In the genomic region with DNA sequence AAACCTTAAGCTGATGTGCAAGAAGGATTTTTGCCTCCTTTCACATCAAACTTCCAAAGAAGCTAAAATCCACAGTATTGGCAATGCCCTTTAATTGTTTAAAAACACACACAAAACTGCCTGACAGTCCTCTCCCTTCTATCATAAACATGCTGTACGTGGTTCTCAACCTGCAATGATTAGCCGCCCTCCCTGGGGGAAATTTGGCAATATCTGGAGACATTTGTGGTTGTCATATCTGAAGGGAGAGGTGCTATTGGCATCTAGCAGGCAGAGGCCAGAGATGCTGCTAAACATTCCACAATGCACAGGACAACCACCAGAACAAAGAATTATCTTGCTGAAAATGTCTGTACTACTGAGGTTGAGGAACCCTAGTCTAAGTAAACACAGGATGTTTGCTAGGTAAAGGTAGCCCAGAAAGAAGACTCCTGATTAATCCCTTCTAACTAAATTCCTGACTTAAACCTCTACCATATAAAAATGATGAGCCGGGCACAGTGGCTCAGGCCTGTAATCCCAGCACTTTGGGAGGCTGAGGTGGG, we compare ENCODE assay signal across 2 cellular contexts.
TF ChIP-seq lines count a peak whose summit lies in the region.

No MANE protein-coding gene starts in this region.

TF ChIP-seq in SK-N-SH, 30 proteins besides CTCF, POLR2A, EP300 and RAD21:
- TF ChIP-seq, protein P1, sequence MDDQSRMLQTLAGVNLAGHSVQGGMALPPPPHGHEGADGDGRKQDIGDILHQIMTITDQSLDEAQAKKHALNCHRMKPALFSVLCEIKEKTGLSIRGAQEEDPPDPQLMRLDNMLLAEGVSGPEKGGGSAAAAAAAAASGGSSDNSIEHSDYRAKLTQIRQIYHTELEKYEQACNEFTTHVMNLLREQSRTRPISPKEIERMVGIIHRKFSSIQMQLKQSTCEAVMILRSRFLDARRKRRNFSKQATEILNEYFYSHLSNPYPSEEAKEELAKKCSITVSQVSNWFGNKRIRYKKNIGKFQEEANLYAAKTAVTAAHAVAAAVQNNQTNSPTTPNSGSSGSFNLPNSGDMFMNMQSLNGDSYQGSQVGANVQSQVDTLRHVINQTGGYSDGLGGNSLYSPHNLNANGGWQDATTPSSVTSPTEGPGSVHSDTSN (IDR thresholded peaks at IDR 0.05) = no peak
- TF ChIP-seq, protein P2, sequence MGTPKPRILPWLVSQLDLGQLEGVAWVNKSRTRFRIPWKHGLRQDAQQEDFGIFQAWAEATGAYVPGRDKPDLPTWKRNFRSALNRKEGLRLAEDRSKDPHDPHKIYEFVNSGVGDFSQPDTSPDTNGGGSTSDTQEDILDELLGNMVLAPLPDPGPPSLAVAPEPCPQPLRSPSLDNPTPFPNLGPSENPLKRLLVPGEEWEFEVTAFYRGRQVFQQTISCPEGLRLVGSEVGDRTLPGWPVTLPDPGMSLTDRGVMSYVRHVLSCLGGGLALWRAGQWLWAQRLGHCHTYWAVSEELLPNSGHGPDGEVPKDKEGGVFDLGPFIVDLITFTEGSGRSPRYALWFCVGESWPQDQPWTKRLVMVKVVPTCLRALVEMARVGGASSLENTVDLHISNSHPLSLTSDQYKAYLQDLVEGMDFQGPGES (IDR thresholded peaks at IDR 0.05; ENCODE audit: low read depth, low read length) = no peak
- TF ChIP-seq SMC3 (IDR thresholded peaks at IDR 0.05; ENCODE audit: low read depth, low read length) = no peak
- TF ChIP-seq YY1 (IDR thresholded peaks at IDR 0.05; ENCODE audit: low read depth) = no peak
- TF ChIP-seq GATA2 (CRISPR knock-in tag; IDR thresholded peaks at IDR 0.05) = no peak
- TF ChIP-seq MXI1 (IDR thresholded peaks at IDR 0.05; ENCODE audit: low read depth, low read length) = no peak
- no peak for TF ChIP-seq POLR2AphosphoS5 (IDR thresholded peaks at IDR 0.05; ENCODE audit: low read depth, low read length)
- no peak for TF ChIP-seq EZH2phosphoT487 (IDR thresholded peaks at IDR 0.05; ENCODE audit: borderline replicate concordance, low read depth)
- TF ChIP-seq ELF1 (IDR thresholded peaks at IDR 0.05) = no peak
- no peak for TF ChIP-seq NFIC (IDR thresholded peaks at IDR 0.05; ENCODE audit: borderline replicate concordance)
- TF ChIP-seq RFX5 (IDR thresholded peaks at IDR 0.05; ENCODE audit: low read length) = no peak
- TF ChIP-seq NRF1 (IDR thresholded peaks at IDR 0.05; ENCODE audit: low read depth, low read length) = no peak
- TF ChIP-seq SIN3A (IDR thresholded peaks at IDR 0.05; ENCODE audit: borderline replicate concordance, low read depth, low read length) = no peak
- no peak for TF ChIP-seq FOSL2 (IDR thresholded peaks at IDR 0.05; ENCODE audit: borderline replicate concordance, low read depth)
- TF ChIP-seq MEF2A (IDR thresholded peaks at IDR 0.05; ENCODE audit: borderline replicate concordance, low read depth) = no peak
- no peak for TF ChIP-seq TAF1 (IDR thresholded peaks at IDR 0.05; ENCODE audit: borderline replicate concordance, low read depth, low read length)
- TF ChIP-seq, protein P3, sequence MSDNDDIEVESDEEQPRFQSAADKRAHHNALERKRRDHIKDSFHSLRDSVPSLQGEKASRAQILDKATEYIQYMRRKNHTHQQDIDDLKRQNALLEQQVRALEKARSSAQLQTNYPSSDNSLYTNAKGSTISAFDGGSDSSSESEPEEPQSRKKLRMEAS (IDR thresholded peaks at IDR 0.05; ENCODE audit: low read depth) = no peak
- no peak for TF ChIP-seq USF1 (IDR thresholded peaks at IDR 0.05; ENCODE audit: borderline replicate concordance, low read depth)
- no peak for TF ChIP-seq JUND (IDR thresholded peaks at IDR 0.05)
TF ChIP-seq in SK-N-SH: peak in this region for 0.

TF ChIP-seq in SK-N-SH treated with all-trans-retinoic acid at 6 μM for 48 hours, 23 proteins besides CTCF, POLR2A, EP300 and RAD21 (continued from another document):
- TF ChIP-seq ARNTL (CRISPR knock-in tag; IDR thresholded peaks at IDR 0.05; ENCODE audit: borderline replicate concordance, low read depth) (no peak), TCF4 (CRISPR knock-in tag; IDR thresholded peaks at IDR 0.05; ENCODE audit: borderline replicate concordance) (no peak)
